Comparison of ENCODE assay signal across 13 cellular contexts in genomic region chr1:186865253-186865652, GRCh38. TPM values are rescaled to one million over a fixed set of nuclear protein-coding genes. Genes with fewer than 3 reads are reported as not detected.
A peak's percentile ranks its signal among the peaks of the same experiment; 100 is the strongest.
DNase-seq lines count a peak whose midpoint lies in the region; ATAC-seq, FAIRE-seq and TF ChIP-seq lines count a peak whose summit lies in the region.
"Had no signal": no experiment of that assay in that cellular context is flagged by ENCODE, and none has a peak within 500 bp of the region (broad histone marks: within the 10 kb centered on the region; RNA-seq: fewer than 3 reads in every experiment).

No MANE protein-coding gene starts in this region.

- H3K27me3 ChIP-seq in GM12878 (replicated peaks in 1 of 2; ENCODE audit: control insufficient read depth in 2 of 2, insufficient read depth in 2 of 2, low read length in 1 of 2), result no peaks in the 10 kb centered on the region
- H3K27me3 ChIP-seq in colonic mucosa, result no peaks in the 10 kb centered on the region
- H3K27me3 ChIP-seq in brain microvascular endothelial cell (replicated peaks), result no peaks in the 10 kb centered on the region

- H3K9me3 ChIP-seq in GM12878 (replicated peaks; ENCODE audit: control insufficient read depth, insufficient read depth, low read length), result no peaks in the 10 kb centered on the region
- H3K9me3 ChIP-seq in colonic mucosa, result no peaks in the 10 kb centered on the region

- peak; percentile 48 to 52; a peak in 2 of 4 replicates for TF ChIP-seq EP300 in GM12878 (IDR thresholded peaks at IDR 0.05; ENCODE audit: borderline replicate concordance in 1 of 2, control insufficient read depth in 1 of 2, low read depth in 2 of 2, low read length in 2 of 2)

- in situ Hi-C loops in GM12878 (cut with MboI) (no loop called here), brain microvascular endothelial cell (cut with HindIII; ENCODE audit: low pct_ligation_motif_present, low sequenced_read_pairs) (no loop called here), G401 (cut with HindIII; ENCODE audit: low sequenced_read_pairs) (no loop called here)

- no peak overlapping the region for H2AFZ ChIP-seq in GM12878 (ENCODE audit: control insufficient read depth, low read depth, low read length)

- WGBS in GM12878 (ENCODE audit: insufficient coverage, insufficient replicate concordance, low lambda C conversion rate, missing lambda C conversion rate), result 0% methylated on average over 1 of the region's 1 CpG

- BruUV-seq in GM12878 (replicated peaks; lab: Mats Ljungman, UMichigan), result no TSS peak

- peak; percentile 54 for FAIRE-seq in GM12878 (lab: Jason Lieb, UNC)

- H3K9ac ChIP-seq in GM12878 (ENCODE audit: control insufficient read depth, insufficient read depth, low read length) (no peak overlapping the region), colonic mucosa (ENCODE audit: low read depth in 2 of 2, low read length in 2 of 2) (no peak overlapping the region)

- no peaks in the 10 kb centered on the region for H3K36me3 ChIP-seq in GM12878 (ENCODE audit: control insufficient read depth in 2 of 2, insufficient read depth in 2 of 2, low read length in 1 of 2)
- no peaks in the 10 kb centered on the region for H3K36me3 ChIP-seq in colonic mucosa
- H3K36me3 ChIP-seq in brain microvascular endothelial cell (replicated peaks), result no peaks in the 10 kb centered on the region

- RAD21 ChIA-PET in GM12878 (lab: Charles Lee; ENCODE audit: unreplicated experiment), result no interaction called here

- intact Hi-C loops in GM12878 (cut with micrococcal nuclease; ENCODE audit: unreplicated experiment), result loop anchor here (2.0 to 10.0 kb wide), 2 partner anchors 16 to 60 kb away; no protein-coding TSS in a partner anchor
- intact Hi-C loops in colonic mucosa (cut with DNase I), result no loop called here

- H3K27ac ChIP-seq in GM12878 (ENCODE audit: control insufficient read depth, insufficient read depth), result no peak overlapping the region
- H3K27ac ChIP-seq in colonic mucosa, result no peak overlapping the region
- H3K27ac ChIP-seq in brain microvascular endothelial cell, result no peak overlapping the region

- H4K20me1 ChIP-seq in GM12878 (ENCODE audit: control insufficient read depth, insufficient read depth), result no peaks in the 10 kb centered on the region

- SMC1A ChIA-PET in GM12878 (lab: Charles Lee; ENCODE audit: uncharacterized antibody, unreplicated experiment), result interaction anchor here (1.7 kb wide), 1 partner anchor 10 kb away, joined by 5 read pairs; no protein-coding TSS in a partner anchor

- H3K79me2 ChIP-seq in GM12878 (ENCODE audit: control insufficient read depth, insufficient read depth, low read length), result no peaks in the 10 kb centered on the region

- CTCF ChIA-PET in GM12878 (lab: Yijun Ruan, JAX), result interaction anchor here (1.4 kb wide), 1 partner anchor 143 kb away, joined by 4 read pairs; no protein-coding TSS in a partner anchor

- POLR2A ChIA-PET in GM12878 (lab: Charles Lee), result no interaction called here

- H3K4me3 ChIP-seq in GM12878 (no peak overlapping the region), colonic mucosa (no peak overlapping the region), brain microvascular endothelial cell (ENCODE audit: low read depth, low read length) (no peak overlapping the region)

- TF ChIP-seq CTCF in GM12878 (IDR thresholded peaks at IDR 0.05 in 2 of 3, conservative IDR thresholded peaks at IDR 0.05 in 1 of 3; ENCODE audit: control insufficient read depth in 2 of 3, extremely low read depth in 1 of 3, insufficient read depth in 1 of 3, low read depth in 3 of 3, low read length in 3 of 3) (no peak), colonic mucosa (IDR thresholded peaks at IDR 0.05) (no peak), brain microvascular endothelial cell (IDR thresholded peaks at IDR 0.05; ENCODE audit: low read depth, low read length, missing control alignments) (no peak)

- DNase-seq in GM12878 (ENCODE audit: low read depth, low spot score) (peak; percentile 25), colonic mucosa (no peak), NCI-H1436 (lab: John Stamatoyannopoulos, UW) (no peak), brain microvascular endothelial cell (no peak), G401 (ENCODE audit: low spot score) (no peak)
- DNase-seq: DMS79 treated with DMSO at 0.1 percent for 48 hours, HCEC 1CT, NCI-H774, right cardiac atrium had no signal

- no peak overlapping the region for H3K4me2 ChIP-seq in GM12878 (ENCODE audit: control insufficient read depth, insufficient read depth)

- ATAC-seq in GM18870 (IDR thresholded peaks at IDR 0.05; ENCODE audit: unreplicated experiment) (peak; percentile 85), GM21515 (IDR thresholded peaks at IDR 0.05; ENCODE audit: unreplicated experiment) (peak; percentile 80), HG03097 (IDR thresholded peaks at IDR 0.05; ENCODE audit: low FRiP score, unreplicated experiment) (peak; percentile 85), GM12878 (peak; percentile 84)
- ATAC-seq: right cardiac atrium had no signal

- no peak for TF ChIP-seq POLR2A in GM12878 (IDR thresholded peaks at IDR 0.05; ENCODE audit: low read depth, low read length)

- no peaks in the 10 kb centered on the region for H3K4me1 ChIP-seq in GM12878 (ENCODE audit: control insufficient read depth, insufficient read depth, low read length)
- H3K4me1 ChIP-seq in colonic mucosa, result no peaks in the 10 kb centered on the region

- no peak for TF ChIP-seq RAD21 in GM12878 (IDR thresholded peaks at IDR 0.05; ENCODE audit: insufficient read depth, low read depth, low read length)

TF ChIP-seq in GM12878, 131 proteins besides CTCF, POLR2A, EP300 and RAD21 (continues in another document):
- TF ChIP-seq NFYA (IDR thresholded peaks at IDR 0.05; ENCODE audit: borderline replicate concordance, low read depth, low read length) (no peak), TBL1XR1 (IDR thresholded peaks at IDR 0.05; ENCODE audit: low read depth, low read length) (0 out of 2 replicates have a peak, but pooled peaks have one; percentile 57), RUNX3 (IDR thresholded peaks at IDR 0.05; ENCODE audit: low read length) (peak; percentile 92), IKZF1 (conservative IDR thresholded peaks at IDR 0.05) (no peak), NRF1 (conservative IDR thresholded peaks at IDR 0.05; ENCODE audit: low read depth, low read length) (no peak), CREM (IDR thresholded peaks at IDR 0.05; ENCODE audit: low read depth) (peak; percentile 57; the same call in 1 of the 2 replicates), FOXM1 (IDR thresholded peaks at IDR 0.05; ENCODE audit: low read depth, low read length) (peak; percentile 82; the same call in 1 of the 2 replicates), TCF12 (IDR thresholded peaks at IDR 0.05; ENCODE audit: low read depth, low read length) (no peak), ATF7 (IDR thresholded peaks at IDR 0.05; ENCODE audit: low read depth) (peak; percentile 66; the same call in 1 of the 2 replicates), IRF5 (IDR thresholded peaks at IDR 0.05; ENCODE audit: borderline replicate concordance) (no peak), TARDBP (IDR thresholded peaks at IDR 0.05; ENCODE audit: borderline replicate concordance) (no peak), MEF2B (IDR thresholded peaks at IDR 0.05; ENCODE audit: partially characterized antibody, poor library complexity, severe bottlenecking) (peak; percentile 74)

RNA-seq across cellular contexts. Expression of gene PLA2G4A, which starts 36.5 kb away (rescaled TPM):
- total RNA-seq in GM12878 (2013; cell fraction: nucleolus; rRNA removed), result 0.15 TPM in 1 of 2 replicates, not detected in the other
- 1.8 and 1.9 TPM in 2 replicates for total RNA-seq in GM12878 (2014; rRNA removed)
- 1.9 TPM in 2 replicates for total RNA-seq in GM12878 (2014; rRNA removed; fragmentation: Illumina TruSeq; extraction: Trizol)
- 1.1 TPM in 2 replicates for total RNA-seq in GM12878 (2021)
- polyA plus RNA-seq in GM12878 (2011; ENCODE audit: low read depth), result 0.58 TPM
- polyA plus RNA-seq in GM12878 (2011; rRNA removed), result not detected in 2 replicates
- polyA plus RNA-seq in GM12878 (2011; cell fraction: cytosol; rRNA removed), result not detected in 2 replicates
- polyA plus RNA-seq in GM12878 (2011; cell fraction: nucleus; rRNA removed), result 0.04 TPM in 1 of 2 replicates, not detected in the other
- polyA plus RNA-seq in GM12878 (2012), result 0.72 and 2.1 TPM in 2 replicates
- 1.5 and 1.7 TPM in 2 replicates for polyA plus RNA-seq in GM12878 (2014; fragmentation: Illumina TruSeq; extraction: Trizol)
- polyA plus RNA-seq in GM12878 (2014; fragmentation: Nextera tagmentation; extraction: Ambion mirVana), result 1 to 10 TPM in 1 of 2 experiments, under 1 TPM in 1; 0.93 to 1.8 TPM
- 0.70 and 0.96 TPM in 2 replicates for polyA plus RNA-seq in GM12878 (2014; rRNA removed)
- 1 to 10 TPM; 1.5 to 3.3 TPM for polyA plus RNA-seq in GM12878 (2016; fragmentation: Nextera tagmentation; extraction: Ambion mirVana)
- polyA minus RNA-seq in GM12878 (2011; rRNA and poly(A)+ RNA removed), result not detected in 2 replicates
- polyA minus RNA-seq in GM12878 (2011; cell fraction: cytosol; rRNA and poly(A)+ RNA removed), result 0.80 TPM in 1 of 2 replicates, not detected in the other
- not detected in 2 replicates for polyA minus RNA-seq in GM12878 (2011; cell fraction: nucleus; rRNA and poly(A)+ RNA removed)
- total RNA-seq in colonic mucosa, result 1 to 10 TPM; 3.1 to 6.3 TPM
- 0.06 TPM in 1 of 2 replicates, not detected in the other for total RNA-seq in G401 (2014; rRNA removed; shearing (Covaris generic))
- total RNA-seq: T-helper 1 cell treated with Interleukin-12 subunit alpha and Interleukin-12 subunit beta and Interleukin-4 antibody, amounts not matched to agents 30 ng/mL and 1 ng/mL, for 36 hours had no signal
